In the genomic region with DNA sequence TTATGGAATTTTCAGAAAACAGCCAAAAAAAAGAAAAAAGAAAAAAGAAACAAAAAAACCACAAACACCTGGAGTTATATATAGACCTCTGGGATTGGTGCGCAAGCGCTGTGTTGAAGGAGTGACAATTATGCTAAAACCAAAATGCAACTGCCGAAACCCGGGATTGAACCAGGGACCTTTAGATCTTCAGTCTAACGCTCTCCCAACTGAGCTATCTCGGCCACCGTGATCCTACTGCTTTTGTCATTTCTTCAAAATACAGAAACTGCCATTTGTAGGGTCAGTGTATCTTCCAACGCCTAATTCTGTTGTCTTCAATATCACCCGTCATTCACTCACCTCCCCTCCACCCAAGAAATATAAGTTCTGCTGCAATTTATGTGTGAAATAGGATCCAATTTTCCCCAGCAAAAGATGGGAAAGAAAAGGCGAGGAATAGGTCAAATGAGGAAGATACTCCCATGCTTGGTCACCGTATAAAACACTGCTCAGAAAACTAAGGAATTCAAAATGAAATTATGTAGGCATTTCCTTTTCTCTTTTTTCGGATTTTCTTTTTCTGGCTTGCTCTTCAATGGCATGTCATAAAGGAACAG, we compare ENCODE assay signal across 1 cellular context.
TF ChIP-seq lines count a peak whose summit lies in the region.

No MANE protein-coding gene starts in this region.

TF ChIP-seq in HepG2, 621 proteins besides CTCF, POLR2A, EP300 and RAD21 (continued from another document and continues in another):
- TF ChIP-seq, protein P1, sequence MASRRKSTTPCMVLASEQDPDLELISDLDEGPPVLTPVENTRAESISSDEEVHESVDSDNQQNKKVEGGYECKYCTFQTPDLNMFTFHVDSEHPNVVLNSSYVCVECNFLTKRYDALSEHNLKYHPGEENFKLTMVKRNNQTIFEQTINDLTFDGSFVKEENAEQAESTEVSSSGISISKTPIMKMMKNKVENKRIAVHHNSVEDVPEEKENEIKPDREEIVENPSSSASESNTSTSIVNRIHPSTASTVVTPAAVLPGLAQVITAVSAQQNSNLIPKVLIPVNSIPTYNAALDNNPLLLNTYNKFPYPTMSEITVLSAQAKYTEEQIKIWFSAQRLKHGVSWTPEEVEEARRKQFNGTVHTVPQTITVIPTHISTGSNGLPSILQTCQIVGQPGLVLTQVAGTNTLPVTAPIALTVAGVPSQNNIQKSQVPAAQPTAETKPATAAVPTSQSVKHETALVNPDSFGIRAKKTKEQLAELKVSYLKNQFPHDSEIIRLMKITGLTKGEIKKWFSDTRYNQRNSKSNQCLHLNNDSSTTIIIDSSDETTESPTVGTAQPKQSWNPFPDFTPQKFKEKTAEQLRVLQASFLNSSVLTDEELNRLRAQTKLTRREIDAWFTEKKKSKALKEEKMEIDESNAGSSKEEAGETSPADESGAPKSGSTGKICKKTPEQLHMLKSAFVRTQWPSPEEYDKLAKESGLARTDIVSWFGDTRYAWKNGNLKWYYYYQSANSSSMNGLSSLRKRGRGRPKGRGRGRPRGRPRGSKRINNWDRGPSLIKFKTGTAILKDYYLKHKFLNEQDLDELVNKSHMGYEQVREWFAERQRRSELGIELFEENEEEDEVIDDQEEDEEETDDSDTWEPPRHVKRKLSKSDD (CRISPR knock-in tag; IDR thresholded peaks at IDR 0.05; ENCODE audit: low read depth), result no peak
- no peak for TF ChIP-seq CC2D1A (CRISPR knock-in tag; IDR thresholded peaks at IDR 0.05)
- no peak for TF ChIP-seq TBX2 (CRISPR knock-in tag; IDR thresholded peaks at IDR 0.05; ENCODE audit: borderline replicate concordance)
- TF ChIP-seq RBM22 (optimal IDR thresholded peaks at IDR 0.05; ENCODE audit: low read length), result no peak
- TF ChIP-seq KDM1A (CRISPR knock-in tag; IDR thresholded peaks at IDR 0.05), result 0 out of 2 replicates have a peak, but pooled peaks have one; percentile 53
- peak; percentile 66; the same call in 1 of the 2 replicates for TF ChIP-seq ZMYM3 (CRISPR knock-in tag; IDR thresholded peaks at IDR 0.05)
- TF ChIP-seq ONECUT2 (CRISPR knock-in tag; IDR thresholded peaks at IDR 0.05), result 0 out of 2 replicates have a peak, but pooled peaks have one; percentile 32
- TF ChIP-seq JUND (CRISPR knock-in tag; IDR thresholded peaks at IDR 0.05), result no peak
- TF ChIP-seq PHB2 (IDR thresholded peaks at IDR 0.05; ENCODE audit: partially characterized antibody), result no peak
- no peak for TF ChIP-seq HCFC1 (IDR thresholded peaks at IDR 0.05; ENCODE audit: low read depth, low read length)
- TF ChIP-seq KLF11 (CRISPR knock-in tag; IDR thresholded peaks at IDR 0.05), result no peak
- no peak for TF ChIP-seq IRX3 (CRISPR knock-in tag; IDR thresholded peaks at IDR 0.05; ENCODE audit: borderline replicate concordance, low read depth)
- TF ChIP-seq SALL1 (CRISPR knock-in tag; IDR thresholded peaks at IDR 0.05), result peak; percentile 4; the same call in 1 of the 2 replicates
- TF ChIP-seq POLR2G (IDR thresholded peaks at IDR 0.05; ENCODE audit: low read depth, low read length), result no peak
- TF ChIP-seq, protein P2, sequence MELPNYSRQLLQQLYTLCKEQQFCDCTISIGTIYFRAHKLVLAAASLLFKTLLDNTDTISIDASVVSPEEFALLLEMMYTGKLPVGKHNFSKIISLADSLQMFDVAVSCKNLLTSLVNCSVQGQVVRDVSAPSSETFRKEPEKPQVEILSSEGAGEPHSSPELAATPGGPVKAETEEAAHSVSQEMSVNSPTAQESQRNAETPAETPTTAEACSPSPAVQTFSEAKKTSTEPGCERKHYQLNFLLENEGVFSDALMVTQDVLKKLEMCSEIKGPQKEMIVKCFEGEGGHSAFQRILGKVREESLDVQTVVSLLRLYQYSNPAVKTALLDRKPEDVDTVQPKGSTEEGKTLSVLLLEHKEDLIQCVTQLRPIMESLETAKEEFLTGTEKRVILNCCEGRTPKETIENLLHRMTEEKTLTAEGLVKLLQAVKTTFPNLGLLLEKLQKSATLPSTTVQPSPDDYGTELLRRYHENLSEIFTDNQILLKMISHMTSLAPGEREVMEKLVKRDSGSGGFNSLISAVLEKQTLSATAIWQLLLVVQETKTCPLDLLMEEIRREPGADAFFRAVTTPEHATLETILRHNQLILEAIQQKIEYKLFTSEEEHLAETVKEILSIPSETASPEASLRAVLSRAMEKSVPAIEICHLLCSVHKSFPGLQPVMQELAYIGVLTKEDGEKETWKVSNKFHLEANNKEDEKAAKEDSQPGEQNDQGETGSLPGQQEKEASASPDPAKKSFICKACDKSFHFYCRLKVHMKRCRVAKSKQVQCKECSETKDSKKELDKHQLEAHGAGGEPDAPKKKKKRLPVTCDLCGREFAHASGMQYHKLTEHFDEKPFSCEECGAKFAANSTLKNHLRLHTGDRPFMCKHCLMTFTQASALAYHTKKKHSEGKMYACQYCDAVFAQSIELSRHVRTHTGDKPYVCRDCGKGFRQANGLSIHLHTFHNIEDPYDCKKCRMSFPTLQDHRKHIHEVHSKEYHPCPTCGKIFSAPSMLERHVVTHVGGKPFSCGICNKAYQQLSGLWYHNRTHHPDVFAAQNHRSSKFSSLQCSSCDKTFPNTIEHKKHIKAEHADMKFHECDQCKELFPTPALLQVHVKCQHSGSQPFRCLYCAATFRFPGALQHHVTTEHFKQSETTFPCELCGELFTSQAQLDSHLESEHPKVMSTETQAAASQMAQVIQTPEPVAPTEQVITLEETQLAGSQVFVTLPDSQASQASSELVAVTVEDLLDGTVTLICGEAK (IDR thresholded peaks at IDR 0.05), result no peak
- TF ChIP-seq, protein P2 (CRISPR knock-in tag; IDR thresholded peaks at IDR 0.05), result no peak
- TF ChIP-seq FOXK2 (IDR thresholded peaks at IDR 0.05), result no peak
- TF ChIP-seq SRF (IDR thresholded peaks at IDR 0.05; ENCODE audit: low read depth, low read length), result no peak
- TF ChIP-seq FLYWCH1 (CRISPR knock-in tag; IDR thresholded peaks at IDR 0.05), result no peak
- no peak for TF ChIP-seq SP4 (CRISPR knock-in tag; IDR thresholded peaks at IDR 0.05)
- TF ChIP-seq FOXJ3 (CRISPR knock-in tag; IDR thresholded peaks at IDR 0.05; ENCODE audit: borderline replicate concordance), result no peak
- TF ChIP-seq ZNF20 (CRISPR knock-in tag; IDR thresholded peaks at IDR 0.05), result no peak
- TF ChIP-seq PCBP1 (IDR thresholded peaks at IDR 0.05; ENCODE audit: borderline replicate concordance, low read depth, low read length), result no peak
- TF ChIP-seq ZNF136 (CRISPR knock-in tag; IDR thresholded peaks at IDR 0.05; ENCODE audit: low read depth), result no peak
- TF ChIP-seq ZNF619 (CRISPR knock-in tag; IDR thresholded peaks at IDR 0.05), result no peak
- no peak for TF ChIP-seq YEATS4 (CRISPR knock-in tag; IDR thresholded peaks at IDR 0.05; ENCODE audit: borderline replicate concordance)
- TF ChIP-seq SALL2 (CRISPR knock-in tag; IDR thresholded peaks at IDR 0.05), result no peak
- TF ChIP-seq, protein P3, sequence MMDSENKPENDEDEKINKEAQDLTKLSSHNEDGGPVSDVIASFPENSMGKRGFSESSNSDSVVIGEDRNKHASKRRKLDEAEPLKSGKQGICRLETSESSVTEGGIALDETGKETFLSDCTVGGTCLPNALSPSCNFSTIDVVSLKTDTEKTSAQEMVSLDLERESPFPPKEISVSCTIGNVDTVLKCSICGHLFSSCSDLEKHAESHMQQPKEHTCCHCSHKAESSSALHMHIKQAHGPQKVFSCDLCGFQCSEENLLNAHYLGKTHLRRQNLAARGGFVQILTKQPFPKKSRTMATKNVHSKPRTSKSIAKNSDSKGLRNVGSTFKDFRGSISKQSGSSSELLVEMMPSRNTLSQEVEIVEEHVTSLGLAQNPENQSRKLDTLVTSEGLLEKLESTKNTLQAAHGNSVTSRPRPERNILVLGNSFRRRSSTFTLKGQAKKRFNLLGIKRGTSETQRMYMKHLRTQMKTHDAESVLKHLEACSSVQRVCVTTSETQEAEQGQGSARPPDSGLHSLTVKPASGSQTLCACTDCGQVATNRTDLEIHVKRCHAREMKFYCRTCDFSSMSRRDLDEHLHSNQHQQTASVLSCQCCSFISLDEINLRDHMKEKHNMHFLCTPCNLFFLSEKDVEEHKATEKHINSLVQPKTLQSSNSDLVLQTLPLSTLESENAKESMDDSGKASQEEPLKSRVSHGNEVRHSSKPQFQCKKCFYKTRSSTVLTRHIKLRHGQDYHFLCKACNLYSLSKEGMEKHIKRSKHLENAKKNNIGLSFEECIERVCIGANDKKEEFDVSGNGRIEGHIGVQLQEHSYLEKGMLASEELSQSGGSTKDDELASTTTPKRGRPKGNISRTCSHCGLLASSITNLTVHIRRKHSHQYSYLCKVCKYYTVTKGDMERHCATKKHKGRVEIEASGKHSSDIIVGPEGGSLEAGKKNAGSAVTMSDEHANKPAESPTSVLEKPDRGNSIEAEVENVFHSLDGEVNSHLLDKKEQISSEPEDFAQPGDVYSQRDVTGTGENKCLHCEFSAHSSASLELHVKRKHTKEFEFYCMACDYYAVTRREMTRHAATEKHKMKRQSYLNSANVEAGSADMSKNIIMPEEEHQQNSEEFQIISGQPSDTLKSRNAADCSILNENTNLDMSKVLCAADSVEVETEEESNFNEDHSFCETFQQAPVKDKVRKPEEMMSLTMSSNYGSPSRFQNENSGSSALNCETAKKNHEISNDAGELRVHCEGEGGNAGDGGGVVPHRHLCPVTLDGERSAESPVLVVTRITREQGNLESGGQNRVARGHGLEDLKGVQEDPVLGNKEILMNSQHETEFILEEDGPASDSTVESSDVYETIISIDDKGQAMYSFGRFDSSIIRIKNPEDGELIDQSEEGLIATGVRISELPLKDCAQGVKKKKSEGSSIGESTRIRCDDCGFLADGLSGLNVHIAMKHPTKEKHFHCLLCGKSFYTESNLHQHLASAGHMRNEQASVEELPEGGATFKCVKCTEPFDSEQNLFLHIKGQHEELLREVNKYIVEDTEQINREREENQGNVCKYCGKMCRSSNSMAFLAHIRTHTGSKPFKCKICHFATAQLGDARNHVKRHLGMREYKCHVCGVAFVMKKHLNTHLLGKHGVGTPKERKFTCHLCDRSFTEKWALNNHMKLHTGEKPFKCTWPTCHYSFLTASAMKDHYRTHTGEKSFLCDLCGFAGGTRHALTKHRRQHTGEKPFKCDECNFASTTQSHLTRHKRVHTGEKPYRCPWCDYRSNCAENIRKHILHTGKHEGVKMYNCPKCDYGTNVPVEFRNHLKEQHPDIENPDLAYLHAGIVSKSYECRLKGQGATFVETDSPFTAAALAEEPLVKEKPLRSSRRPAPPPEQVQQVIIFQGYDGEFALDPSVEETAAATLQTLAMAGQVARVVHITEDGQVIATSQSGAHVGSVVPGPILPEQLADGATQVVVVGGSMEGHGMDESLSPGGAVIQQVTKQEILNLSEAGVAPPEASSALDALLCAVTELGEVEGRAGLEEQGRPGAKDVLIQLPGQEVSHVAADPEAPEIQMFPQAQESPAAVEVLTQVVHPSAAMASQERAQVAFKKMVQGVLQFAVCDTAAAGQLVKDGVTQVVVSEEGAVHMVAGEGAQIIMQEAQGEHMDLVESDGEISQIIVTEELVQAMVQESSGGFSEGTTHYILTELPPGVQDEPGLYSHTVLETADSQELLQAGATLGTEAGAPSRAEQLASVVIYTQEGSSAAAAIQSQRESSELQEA (CRISPR knock-in tag; IDR thresholded peaks at IDR 0.05; ENCODE audit: not compliant biosample characterization), result no peak
- TF ChIP-seq HMG20A (CRISPR knock-in tag; IDR thresholded peaks at IDR 0.05; ENCODE audit: borderline replicate concordance), result no peak; the same call in 1 of the 2 replicates
- TF ChIP-seq STAT5B (CRISPR knock-in tag; IDR thresholded peaks at IDR 0.05), result no peak
- TF ChIP-seq ZNF781 (CRISPR knock-in tag; IDR thresholded peaks at IDR 0.05; ENCODE audit: borderline replicate concordance, not compliant biosample characterization), result peak; percentile 46
- no peak for TF ChIP-seq ZNF317 (CRISPR knock-in tag; IDR thresholded peaks at IDR 0.05)
- TF ChIP-seq NFKB2 (CRISPR knock-in tag; IDR thresholded peaks at IDR 0.05; ENCODE audit: borderline replicate concordance), result no peak
- TF ChIP-seq RARA (CRISPR knock-in tag; IDR thresholded peaks at IDR 0.05), result no peak
- peak; percentile 83 for TF ChIP-seq IRF2 (CRISPR knock-in tag; IDR thresholded peaks at IDR 0.05)
- no peak for TF ChIP-seq ZNF30 (CRISPR knock-in tag; IDR thresholded peaks at IDR 0.05)
- no peak for TF ChIP-seq NR2C2 (CRISPR knock-in tag; IDR thresholded peaks at IDR 0.05; ENCODE audit: borderline replicate concordance)
- 0 out of 2 replicates have a peak, but pooled peaks have one; percentile 35 for TF ChIP-seq ZNF792 (CRISPR knock-in tag; IDR thresholded peaks at IDR 0.05)
- no peak for TF ChIP-seq ZFYVE20 (CRISPR knock-in tag; IDR thresholded peaks at IDR 0.05; ENCODE audit: borderline replicate concordance, low read depth)
- no peak for TF ChIP-seq ARID2 (CRISPR knock-in tag; IDR thresholded peaks at IDR 0.05; ENCODE audit: borderline replicate concordance)
- no peak for TF ChIP-seq SUZ12 (IDR thresholded peaks at IDR 0.05; ENCODE audit: low read depth, low read length)
